Comparison of ENCODE assay signal across 8 cellular contexts in genomic region chr3:46845397-46845859, GRCh38. TPM values are rescaled to one million over a fixed set of nuclear protein-coding genes. Genes with fewer than 3 reads are reported as not detected.
DNase-seq lines count a peak whose midpoint lies in the region; ATAC-seq and TF ChIP-seq lines count a peak whose summit lies in the region.

No MANE protein-coding gene starts in this region.

- peak; percentile 33 for DNase-seq in D341Med (ENCODE audit: low spot score)
- DNase-seq in NCI-H146 treated with DMSO at 0.1 percent for 48 hours (lab: John Stamatoyannopoulos, UW; ENCODE audit: unreplicated experiment): peak; percentile 28
- no peak for DNase-seq in coronary artery (ENCODE audit: low spot score)
- peak in 1 of 3 donors; percentile 73 for DNase-seq in right lobe of liver
- DNase-seq in suprapubic skin (ENCODE audit: low spot score in 2 of 2): peak; percentile 89 to 90
- DNase-seq in HUDEP-2 (lab: John Stamatoyannopoulos, UW; ENCODE audit: unreplicated experiment in 76 of 76): no peak
- DNase-seq in NCI-H1417 (lab: John Stamatoyannopoulos, UW): no peak

- H3K4me1 ChIP-seq in right lobe of liver (no peaks in the 10 kb centered on the region), suprapubic skin (peaks cover 41% of the 10 kb centered on the region)

- ATAC-seq in GM21576 (IDR thresholded peaks at IDR 0.05; ENCODE audit: unreplicated experiment) (peak; percentile 57), right lobe of liver (peak; percentile 79 to 80 (median 79))

- H3K9me3 ChIP-seq in right lobe of liver (no peaks in the 10 kb centered on the region), suprapubic skin (peaks cover 12% of the 10 kb centered on the region)

- 0% methylated on average over 6 of the region's 23 CpGs for WGBS in right lobe of liver (ENCODE audit: insufficient coverage, low coverage, low lambda C conversion rate, missing lambda C conversion rate)
- WGBS in suprapubic skin: 0% methylated on average over 3 of the region's 23 CpGs

- H3K36me3 ChIP-seq in right lobe of liver (no peaks in the 10 kb centered on the region), suprapubic skin (no peaks in the 10 kb centered on the region)

- peak; percentile 51 for TF ChIP-seq POLR2A in right lobe of liver (IDR thresholded peaks at IDR 0.05)
- TF ChIP-seq POLR2A in suprapubic skin (IDR thresholded peaks at IDR 0.05): no peak

- TF ChIP-seq CTCF in coronary artery (IDR thresholded peaks at IDR 0.05) (no peak), right lobe of liver (IDR thresholded peaks at IDR 0.05) (no peak), suprapubic skin (IDR thresholded peaks at IDR 0.05) (no peak)

- H3K27me3 ChIP-seq in right lobe of liver: no peaks in the 10 kb centered on the region
- no peaks in the 10 kb centered on the region for H3K27me3 ChIP-seq in suprapubic skin

- peak overlapping the region; percentile 71 to 87 for H3K27ac ChIP-seq in coronary artery
- peak overlapping the region; percentile 44 to 77 (median 50) for H3K27ac ChIP-seq in right lobe of liver
- peak overlapping the region; percentile 71 for H3K27ac ChIP-seq in suprapubic skin

- H3K4me3 ChIP-seq in coronary artery (peak overlapping the region; percentile 77), right lobe of liver (peak overlapping the region; percentile 58 to 66 (median 60)), suprapubic skin (peak overlapping the region; percentile 55)

- intact Hi-C loops in right lobe of liver (cut with DNase I): no loop called here

- TF ChIP-seq EP300 in suprapubic skin (IDR thresholded peaks at IDR 0.05): no peak

RNA-seq across cellular contexts. Expression of gene MYL3, which starts 17.8 kb away (rescaled TPM):
- 1 to 10 TPM in 3 of 6 experiments, under 1 TPM in 3; 0.37 to 2.0 (median 1.00) TPM for total RNA-seq in right lobe of liver
- total RNA-seq in suprapubic skin: 1 to 10 TPM in 1 of 4 donors, not detected in 3; 1.4 TPM

RNA-seq across cellular contexts. Expression of gene PTH1R, which starts 32.1 kb away (rescaled TPM):
- 10 to 100 TPM in 5 of 6 experiments, 1 to 10 TPM in 1; 6.1 to 32.5 (median 16.0) TPM for total RNA-seq in right lobe of liver
- 1 to 10 TPM; 1.1 to 4.2 (median 3.0) TPM for total RNA-seq in suprapubic skin

Comparison
In these comparisons a context has a peak if more than half of its experiments do, and no peak if none do; other contexts are left out.
1. DNase-seq: peak in D341Med (single experiment), NCI-H146 treated with DMSO at 0.1 percent for 48 hours (single experiment) and suprapubic skin (2 of 2); none in coronary artery (single experiment), HUDEP-2 (0 of 76) and NCI-H1417 (0 of 3).
2. Peak in every context shown above with its lines, with median percentiles within 50 percentile points of each other: H3K27ac ChIP-seq and H3K4me3 ChIP-seq.